ENCODE assay signal across 22 cellular contexts in genomic region chr7:28678421-28678965, GRCh38.
"Had no signal": no experiment of that assay in that cellular context is flagged by ENCODE, and none has a peak within 500 bp of the region (broad histone marks: within the 10 kb centered on the region; RNA-seq: fewer than 3 reads in every experiment).

No MANE protein-coding gene starts in this region.

- FAIRE-seq: islet of Langerhans had no signal

- H3K4me3 ChIP-seq: gastrocnemius medialis, heart left ventricle, lung, tibial nerve, vagina had no signal

- H3K27ac ChIP-seq: epithelial cell of prostate, gastrocnemius medialis, parathyroid adenoma, tibial nerve, vagina had no signal

- H3K9ac ChIP-seq: parathyroid adenoma had no signal

- H3K9me3 ChIP-seq: gastrocnemius medialis, heart left ventricle, tibial nerve, vagina had no signal

- ATAC-seq: activated CD8-positive, alpha-beta memory T cell treated with anti-CD3 and anti-CD28 coated beads, Interleukin-2, amount 10 ng/mL, durations not matched to agents 7 days and 5 days; gastrocnemius medialis; heart left ventricle; left colon had no signal

- DNase-seq: activated CD4-positive, CD25-positive, alpha-beta regulatory T cell treated with anti-CD3 and anti-CD28 coated beads, Interleukin-2, amount 50 U/mL, for 72 hours; activated CD8-positive, alpha-beta memory T cell treated with anti-CD3 and anti-CD28 coated beads, Interleukin-2, amount 10 ng/mL, durations not matched to agents 7 days and 5 days; activated naive CD4-positive, alpha-beta T cell treated with anti-CD3 and anti-CD28 coated beads, Interleukin-2, amount 50 U/mL, for 16 hours; activated T-cell treated with anti-CD3 and anti-CD28 coated beads, Interleukin-2, amount 50 U/mL, for 24 hours; amniotic stem cell; cerebellar nuclear complex; effector memory CD4-positive, alpha-beta T cell; gastrocnemius medialis; heart left ventricle; left colon; naive B cell; stimulated activated CD4-positive, alpha-beta T cell treated with anti-CD3 and anti-CD28 coated beads, Interleukin-15, amount 100 ng/mL, for 24 hours; stimulated activated CD4-positive, alpha-beta T cell treated with anti-CD3 and anti-CD28 coated beads, Interleukin-4, amount 100 ng/mL, for 1 hour; stimulated activated naive CD4-positive, alpha-beta T cell; T-helper 1 cell; T1000 had no signal

- H3K79me2 ChIP-seq: parathyroid adenoma had no signal

- H2AFZ ChIP-seq: parathyroid adenoma had no signal

- H3K4me1 ChIP-seq: parathyroid adenoma, vagina had no signal

- H3K27me3 ChIP-seq: gastrocnemius medialis, heart left ventricle, tibial nerve, vagina had no signal

- H3K36me3 ChIP-seq: gastrocnemius medialis, heart left ventricle, tibial nerve, vagina had no signal
